13 cellular contexts compared by ENCODE assay signal in genomic region chr2:218566296-218566695, GRCh38. TPM values are rescaled to one million over a fixed set of nuclear protein-coding genes. Genes with fewer than 3 reads are reported as not detected.
A peak's percentile ranks its signal among the peaks of the same experiment; 100 is the strongest.
DNase-seq lines count a peak whose midpoint lies in the region; ATAC-seq, FAIRE-seq and TF ChIP-seq lines count a peak whose summit lies in the region.
"Had no signal": no experiment of that assay in that cellular context is flagged by ENCODE, and none has a peak within 500 bp of the region (broad histone marks: within the 10 kb centered on the region; RNA-seq: fewer than 3 reads in every experiment).

No MANE protein-coding gene starts in this region.

- dilution Hi-C loops in keratinocyte (cut with MboI; ENCODE audit: extremely low pct_ligation_motif_present, low sequenced_read_pairs), result no loop called here

- no peak overlapping the region for H2AFZ ChIP-seq in H9 (ENCODE audit: low read length)
- no peak overlapping the region for H2AFZ ChIP-seq in keratinocyte (ENCODE audit: control insufficient read depth, low read length)

- peaks cover 4% of the 10 kb centered on the region for H3K79me1 ChIP-seq in H9 (ENCODE audit: insufficient read depth, low read depth, low read length, poor library complexity, severe bottlenecking)

- peaks cover 11% of the 10 kb centered on the region for H3K23me2 ChIP-seq in H9 (ENCODE audit: insufficient read length, low read depth, low read length, poor library complexity, severe bottlenecking)

- H3K4me2 ChIP-seq in BLaER1 treated with 17β-estradiol and CSF1 and Interleukin-3, amounts not matched to agents 10 nM and 100 nM, result peak overlapping the region; percentile 82 to 96 (median 88)
- H3K4me2 ChIP-seq in H9 (ENCODE audit: insufficient read depth, insufficient read length, low read length) (no peak overlapping the region), keratinocyte (ENCODE audit: control insufficient read depth, extremely low read depth, insufficient read depth, low read depth, low read length) (peak overlapping the region; percentile 97)

- H3K36me3 Mint-ChIP-seq in H9 (ENCODE audit: insufficient read depth in 1 of 3, low read depth in 3 of 3) (peaks cover 15 to 46% (median 45%) of the 10 kb centered on the region in 3 experiments; a peak in 6 of 7 replicates), T-helper 17 cell (ENCODE audit: low read depth) (peaks cover 7% of the 10 kb centered on the region)

- H3K4me3 Mint-ChIP-seq in H9, result peak overlapping the region; percentile 87 to 95
- H3K4me3 Mint-ChIP-seq in T-helper 17 cell, result peak overlapping the region; percentile 99

- H3K14ac ChIP-seq in H9 (ENCODE audit: insufficient read depth, low read length), result no peak overlapping the region

- H3K23ac ChIP-seq in H9 (ENCODE audit: insufficient read length, low read depth, low read length), result no peak overlapping the region

- DNase-seq in H9, result no peak
- no peak for DNase-seq in T-helper 17 cell
- no peak for DNase-seq in keratinocyte (ENCODE audit: low read depth, low spot score)
- no peak for DNase-seq in foreskin fibroblast
- DNase-seq in aorta, result no peak
- DNase-seq: activated CD4-positive, alpha-beta T cell treated with anti-CD3 and anti-CD28 coated beads, Interleukin-2, amount 50 U/mL, for 1 hour; islet precursor cell; pancreas; RPMI8226 had no signal

- TF ChIP-seq CTCF in H9 (conservative IDR thresholded peaks at IDR 0.05) (no peak), keratinocyte (optimal IDR thresholded peaks at IDR 0.05 in 1 of 3, IDR thresholded peaks at IDR 0.05 in 1 of 3, conservative IDR thresholded peaks at IDR 0.05 in 1 of 3; ENCODE audit: extremely low read depth in 1 of 3, insufficient read depth in 2 of 3, low read length in 3 of 3) (no peak), foreskin fibroblast (IDR thresholded peaks at IDR 0.05; ENCODE audit: low read depth, low read length) (no peak), gastroesophageal sphincter (IDR thresholded peaks at IDR 0.05) (no peak)

- peak overlapping the region in 1 of 10 experiments; percentile 86; a peak in 2 of 20 replicates for H3K4me3 ChIP-seq in BLaER1 treated with 17β-estradiol and CSF1 and Interleukin-3, amounts not matched to agents 10 nM and 100 nM
- H3K4me3 ChIP-seq in keratinocyte (ENCODE audit: control insufficient read depth in 2 of 3, extremely low read depth in 1 of 3, insufficient read depth in 2 of 3, low read depth in 1 of 3, low read length in 3 of 3), result no peak overlapping the region
- H3K4me3 ChIP-seq in foreskin fibroblast (ENCODE audit: low read depth in 1 of 2, low read length in 2 of 2), result no peak overlapping the region
- H3K4me3 ChIP-seq in gastroesophageal sphincter, result no peak overlapping the region
- H3K4me3 ChIP-seq in aorta (ENCODE audit: low read length in 2 of 2), result no peak overlapping the region
- H3K4me3 ChIP-seq: pancreas had no signal

- H2BK20ac ChIP-seq in H9 (ENCODE audit: low read depth, low read length, poor library complexity, severe bottlenecking), result no peak overlapping the region

- H3K79me2 ChIP-seq in H9 (ENCODE audit: insufficient read depth, low read length) (peaks cover 35% of the 10 kb centered on the region; the same call in 1 of the 2 replicates), keratinocyte (ENCODE audit: control insufficient read depth, insufficient read depth, low read length) (peaks cover 62% of the 10 kb centered on the region)

- H2AK5ac ChIP-seq in H9 (ENCODE audit: insufficient read length, low read length), result no peak overlapping the region

- intact Hi-C loops in aorta (cut with DNase I), result loop anchor here in 1 of 2 donors (10.0 kb wide), 1 partner anchor 301 kb away; the partner anchor contains the start of gene GPBAR1

- H4K91ac ChIP-seq in H9 (ENCODE audit: insufficient read length, low read depth, low read length), result no peak overlapping the region

- no peak overlapping the region for H3T11ph ChIP-seq in H9 (ENCODE audit: low read length)

- no peak overlapping the region for H2BK12ac ChIP-seq in H9 (ENCODE audit: insufficient read length, low read depth, low read length)

- no peak overlapping the region for H3K4ac ChIP-seq in H9 (ENCODE audit: low read depth, low read length)

- no peaks in the 10 kb centered on the region for H3K9me3 ChIP-seq in BLaER1 treated with 17β-estradiol and CSF1 and Interleukin-3, amounts not matched to agents 10 nM and 100 nM (replicated peaks in 1 of 11)
- H3K9me3 ChIP-seq in H9 (ENCODE audit: control insufficient read depth, low read depth, low read length), result no peaks in the 10 kb centered on the region
- H3K9me3 ChIP-seq in T-helper 17 cell (ENCODE audit: control insufficient read depth, low read length, poor library complexity, severe bottlenecking), result no peaks in the 10 kb centered on the region
- H3K9me3 ChIP-seq in keratinocyte (ENCODE audit: control insufficient read depth, low read depth, low read length), result no peaks in the 10 kb centered on the region
- H3K9me3 ChIP-seq in gastroesophageal sphincter, result no peaks in the 10 kb centered on the region
- H3K9me3 ChIP-seq in aorta (ENCODE audit: control insufficient read depth, low read length), result no peaks in the 10 kb centered on the region
- H3K9me3 ChIP-seq: pancreas had no signal

- no peak overlapping the region for H3K27ac ChIP-seq in BLaER1 treated with 17β-estradiol and CSF1 and Interleukin-3, amounts not matched to agents 10 nM and 100 nM
- H3K27ac ChIP-seq in H9 (ENCODE audit: insufficient read length, low read depth, low read length) (no peak overlapping the region), keratinocyte (ENCODE audit: control insufficient read depth, insufficient read depth, low read length) (no peak overlapping the region), gastroesophageal sphincter (peak overlapping the region in 1 of 4 donors; percentile 98), aorta (ENCODE audit: low read depth in 1 of 2, low read length in 2 of 2) (no peak overlapping the region)
- H3K27ac ChIP-seq: pancreas had no signal

- peaks cover 26 to 35% of the 10 kb centered on the region in 2 experiments for H3K4me1 Mint-ChIP-seq in H9
- H3K4me1 Mint-ChIP-seq in T-helper 17 cell, result peaks cover 55% of the 10 kb centered on the region

- peaks cover 33 to 64% (median 49%) of the 10 kb centered on the region in 11 experiments for H3K36me3 ChIP-seq in BLaER1 treated with 17β-estradiol and CSF1 and Interleukin-3, amounts not matched to agents 10 nM and 100 nM
- no peaks in the 10 kb centered on the region for H3K36me3 ChIP-seq in keratinocyte (ENCODE audit: control insufficient read depth in 2 of 2, extremely low read depth in 1 of 2, insufficient read depth in 2 of 2, low read length in 2 of 2)
- H3K36me3 ChIP-seq in gastroesophageal sphincter, result peaks cover 0 to 26% of the 10 kb centered on the region in 2 donors
- H3K36me3 ChIP-seq in aorta (ENCODE audit: control insufficient read depth in 1 of 2, insufficient read depth in 2 of 2, low read length in 1 of 2), result no peaks in the 10 kb centered on the region

- ATAC-seq in T-helper 17 cell (no peak), gastroesophageal sphincter (no peak), aorta (ENCODE audit: low FRiP score) (no peak), HG02870 (IDR thresholded peaks at IDR 0.05; ENCODE audit: unreplicated experiment) (no peak)
- ATAC-seq: pancreas had no signal

- H3K27ac Mint-ChIP-seq in H9 (peak overlapping the region in 1 of 3 experiments; percentile 48; a peak in 1 of 7 replicates), T-helper 17 cell (peak overlapping the region; percentile 100)

- TF ChIP-seq EP300 in gastroesophageal sphincter (IDR thresholded peaks at IDR 0.05), result no peak

- H3K9me3 Mint-ChIP-seq in H9, result no peaks in the 10 kb centered on the region

- no peaks in the 10 kb centered on the region for H3K27me3 ChIP-seq in BLaER1 treated with 17β-estradiol and CSF1 and Interleukin-3, amounts not matched to agents 10 nM and 100 nM
- H3K27me3 ChIP-seq in H9 (ENCODE audit: insufficient read depth, low read length) (no peaks in the 10 kb centered on the region), keratinocyte (ENCODE audit: control insufficient read depth, extremely low read depth, insufficient read depth, low read length) (no peaks in the 10 kb centered on the region), gastroesophageal sphincter (no peaks in the 10 kb centered on the region), aorta (ENCODE audit: control insufficient read depth in 1 of 2, insufficient read depth in 2 of 2, low read length in 1 of 2) (no peaks in the 10 kb centered on the region)
- H3K27me3 ChIP-seq: pancreas had no signal

- peaks cover 16 to 40% (median 22%) of the 10 kb centered on the region in 11 experiments; a peak in 21 of 22 replicates for H4K20me1 ChIP-seq in BLaER1 treated with 17β-estradiol and CSF1 and Interleukin-3, amounts not matched to agents 10 nM and 100 nM
- H4K20me1 ChIP-seq in H9 (ENCODE audit: control insufficient read depth, insufficient read depth, insufficient read length) (no peaks in the 10 kb centered on the region), keratinocyte (ENCODE audit: control insufficient read depth, extremely low read depth, insufficient read depth, low read length) (no peaks in the 10 kb centered on the region)

- no peak for TF ChIP-seq POLR2A in gastroesophageal sphincter (IDR thresholded peaks at IDR 0.05)

- no peak overlapping the region for H2BK120ac ChIP-seq in H9 (ENCODE audit: low read depth, low read length, poor library complexity, severe bottlenecking)

- H3K27me3 Mint-ChIP-seq in H9 (ENCODE audit: low read depth) (no peaks in the 10 kb centered on the region), T-helper 17 cell (no peaks in the 10 kb centered on the region)

- H4K8ac ChIP-seq in H9 (replicated peaks; ENCODE audit: insufficient read length, low read depth, low read length), result no peak overlapping the region

- H3K9ac ChIP-seq in BLaER1 treated with 17β-estradiol and CSF1 and Interleukin-3, amounts not matched to agents 10 nM and 100 nM, result no peak overlapping the region; a peak in 1 of 22 replicates
- no peak overlapping the region for H3K9ac ChIP-seq in H9 (ENCODE audit: extremely low read depth, insufficient read length, low read length)
- H3K9ac ChIP-seq in keratinocyte (ENCODE audit: control insufficient read depth, extremely low read depth, insufficient read depth, low read length), result no peak overlapping the region

- WGBS in H9 (ENCODE audit: extremely low coverage, insufficient read length, low lambda C conversion rate), result no CpG with 5 or more reads among the region's 1 CpG
- WGBS in gastroesophageal sphincter (ENCODE audit: low coverage in 1 of 2), 2 donors, result 71 to 100% methylated on average over 1 of the region's 1 CpG
- 78 to 79% methylated on average over 1 of the region's 1 CpG for WGBS in aorta, 2 donors

- no peaks in the 10 kb centered on the region for H3K9me1 ChIP-seq in keratinocyte (ENCODE audit: control insufficient read depth, extremely low read depth, insufficient read depth, low read length)

- peaks cover 32 to 40% (median 36%) of the 10 kb centered on the region in 10 experiments for H3K4me1 ChIP-seq in BLaER1 treated with 17β-estradiol and CSF1 and Interleukin-3, amounts not matched to agents 10 nM and 100 nM
- H3K4me1 ChIP-seq in H9 (ENCODE audit: insufficient read depth, low read length) (peaks cover 2% of the 10 kb centered on the region; the same call in 1 of the 2 replicates), keratinocyte (ENCODE audit: control insufficient read depth, extremely low read depth, insufficient read depth, low read length) (peaks cover 29% of the 10 kb centered on the region), gastroesophageal sphincter (peaks cover 4 to 59% (median 17%) of the 10 kb centered on the region in 3 donors), aorta (ENCODE audit: control insufficient read depth in 1 of 2, insufficient read depth in 2 of 2, low read length in 2 of 2) (no peaks in the 10 kb centered on the region)

- no peak overlapping the region for H3K18ac ChIP-seq in H9 (ENCODE audit: insufficient read length, low read depth, low read length)

- no peak overlapping the region for H3K56ac ChIP-seq in H9 (ENCODE audit: insufficient read length, low read depth, low read length)

- H2BK15ac ChIP-seq in H9 (ENCODE audit: low read depth, low read length), result no peak overlapping the region

- no peak overlapping the region for H2BK5ac ChIP-seq in H9 (ENCODE audit: insufficient read length, low read length)

- FAIRE-seq in keratinocyte (lab: Jason Lieb, UNC), result no peak
- FAIRE-seq: GM12892, pancreas had no signal

- no peak overlapping the region for H4K5ac ChIP-seq in H9 (ENCODE audit: insufficient read length, low read depth, low read length)

RNA-seq across cellular contexts. Expression of gene USP37, which starts 1.9 kb away (rescaled TPM):
- total RNA-seq in H9 (2021), result 34.5 and 34.9 TPM in 2 replicates
- 10 to 100 TPM; 18.7 to 27.7 TPM for total RNA-seq in T-helper 17 cell
- 2.2 to 4.2 TPM (median 2.7 TPM) in 3 replicates for polyA plus RNA-seq in keratinocyte
- polyA plus RNA-seq in keratinocyte (2011; ENCODE audit: low read depth), result 6.4 TPM
- 0.97 and 2.1 TPM in 2 replicates for polyA plus RNA-seq in keratinocyte (2011; cell fraction: cytosol; rRNA removed)
- 2.9 and 3.0 TPM in 2 replicates for polyA plus RNA-seq in keratinocyte (2011; cell fraction: nucleus; rRNA removed)
- polyA plus RNA-seq in keratinocyte (2012; ENCODE audit: low replicate concordance), result 2.0 and 2.7 TPM in 2 replicates
- polyA minus RNA-seq in keratinocyte, result 3.5 to 11.3 TPM (median 5.9 TPM) in 3 replicates
- 4.4 TPM for polyA minus RNA-seq in keratinocyte (2011; cell fraction: cytosol; rRNA and poly(A)+ RNA removed)
- 5.5 and 11.1 TPM in 2 replicates for polyA minus RNA-seq in keratinocyte (2011; cell fraction: nucleus; rRNA and poly(A)+ RNA removed)
- 10 to 100 TPM in 1 of 4 donors, 1 to 10 TPM in 3; 8.3 to 17.4 (median 9.0) TPM for total RNA-seq in gastroesophageal sphincter
- total RNA-seq in aorta, result 10 to 100 TPM; 13.6 to 22.2 TPM
- 1 to 10 TPM; 1.5 to 2.0 TPM for polyA plus RNA-seq in aorta

RNA-seq across cellular contexts. Expression of gene CNOT9, which starts 2.3 kb away (rescaled TPM):
- total RNA-seq in H9 (2021) (83.5 and 91.2 TPM in 2 replicates), T-helper 17 cell (10 to 100 TPM; 72.8 to 74.4 TPM), gastroesophageal sphincter (10 to 100 TPM; 27.5 to 35.3 (median 32.3) TPM), aorta (10 to 100 TPM; 35.6 TPM)
- polyA plus RNA-seq in keratinocyte (41.9 to 66.7 TPM (median 48.1 TPM) in 3 replicates), aorta (10 to 100 TPM; 12.1 to 21.3 TPM)
- polyA plus RNA-seq in keratinocyte (2011; ENCODE audit: low read depth), result 5.2 TPM
- polyA plus RNA-seq in keratinocyte (2011; cell fraction: cytosol; rRNA removed), result 30.4 and 55.7 TPM in 2 replicates
- 42.5 and 44.0 TPM in 2 replicates for polyA plus RNA-seq in keratinocyte (2011; cell fraction: nucleus; rRNA removed)
- 23.1 and 28.9 TPM in 2 replicates for polyA plus RNA-seq in keratinocyte (2012; ENCODE audit: low replicate concordance)
- 49.6 to 95.6 TPM (median 74.7 TPM) in 3 replicates for polyA minus RNA-seq in keratinocyte
- 49.5 TPM for polyA minus RNA-seq in keratinocyte (2011; cell fraction: cytosol; rRNA and poly(A)+ RNA removed)
- polyA minus RNA-seq in keratinocyte (2011; cell fraction: nucleus; rRNA and poly(A)+ RNA removed), result 27.0 and 38.7 TPM in 2 replicates

RNA-seq across cellular contexts. Expression of gene PLCD4, which starts 41.4 kb away (rescaled TPM):
- total RNA-seq in H9 (2021) (0.18 and 0.42 TPM in 2 replicates), T-helper 17 cell (under 1 TPM; 0.85 to 0.91 TPM), gastroesophageal sphincter (10 to 100 TPM in 2 of 4 donors, 1 to 10 TPM in 2; 1.6 to 18.8 (median 9.3) TPM), aorta (1 to 10 TPM; 1.6 to 5.3 TPM)
- polyA plus RNA-seq in keratinocyte (10.2 to 15.3 TPM (median 13.2 TPM) in 3 replicates), aorta (1 to 10 TPM in 1 of 2 donors, under 1 TPM in 1; 0.25 to 1.2 TPM)
- polyA plus RNA-seq in keratinocyte (2011; ENCODE audit: low read depth), result 1.5 TPM
- 4.9 TPM in 2 replicates for polyA plus RNA-seq in keratinocyte (2011; cell fraction: cytosol; rRNA removed)
- 25.5 and 31.4 TPM in 2 replicates for polyA plus RNA-seq in keratinocyte (2011; cell fraction: nucleus; rRNA removed)
- 2.5 and 10.4 TPM in 2 replicates for polyA plus RNA-seq in keratinocyte (2012; ENCODE audit: low replicate concordance)
- polyA minus RNA-seq in keratinocyte, result 11.0 to 18.0 TPM (median 16.2 TPM) in 3 replicates
- 3.6 TPM for polyA minus RNA-seq in keratinocyte (2011; cell fraction: cytosol; rRNA and poly(A)+ RNA removed)
- polyA minus RNA-seq in keratinocyte (2011; cell fraction: nucleus; rRNA and poly(A)+ RNA removed), result 4.6 and 14.4 TPM in 2 replicates
